14 cellular contexts compared by ENCODE assay signal in genomic region chr9:23551171-23551795, GRCh38.
A peak's percentile ranks its signal among the peaks of the same experiment; 100 is the strongest.
DNase-seq lines count a peak whose midpoint lies in the region; ATAC-seq and TF ChIP-seq lines count a peak whose summit lies in the region.
"Had no signal": no experiment of that assay in that cellular context is flagged by ENCODE, and none has a peak within 500 bp of the region (broad histone marks: within the 10 kb centered on the region; RNA-seq: fewer than 3 reads in every experiment).

No MANE protein-coding gene starts in this region.

- peaks cover 15 to 16% of the 10 kb centered on the region in 2 donors for H3K9me3 Mint-ChIP-seq in stimulated activated naive CD8-positive, alpha-beta T cell treated with anti-CD3 and anti-CD28 coated beads, Interleukin-15, amount 100 ng/mL, for 72 hours

- no peak overlapping the region for H3K4me3 ChIP-seq in WERI-Rb-1 (ENCODE audit: low read depth, low read length)
- H3K4me3 ChIP-seq in neuronal stem cell (ENCODE audit: low read length in 2 of 2) = no peak overlapping the region
- no peak overlapping the region for H3K4me3 ChIP-seq in brain microvascular endothelial cell (ENCODE audit: low read depth, low read length)
- H3K4me3 ChIP-seq: BLaER1 had no signal

- H3K4ac ChIP-seq in neuronal stem cell (ENCODE audit: low read length) = no peak overlapping the region

- no peak overlapping the region for H2BK12ac ChIP-seq in neuronal stem cell (ENCODE audit: low read length)

- DNase-seq in NCI-H2171 treated with DMSO at 0.1 percent for 48 hours (lab: John Stamatoyannopoulos, UW) (peak; percentile 24), NCI-H2171 (lab: John Stamatoyannopoulos, UW) (no peak), NCI-H1694 treated with DMSO at 0.1 percent for 48 hours (lab: John Stamatoyannopoulos, UW) (peak; percentile 87), WERI-Rb-1 (peak; percentile 52), neuronal stem cell (ENCODE audit: low spot score) (peak; percentile 12), brain microvascular endothelial cell (no peak)
- no peak for DNase-seq in stimulated activated naive CD8-positive, alpha-beta T cell treated with anti-CD3 and anti-CD28 coated beads, Interleukin-15, amount 100 ng/mL, for 72 hours
- DNase-seq: DMS153, EL, H7, NCI-H1436 had no signal

- no peak overlapping the region for H4K8ac ChIP-seq in neuronal stem cell (ENCODE audit: low read depth, low read length)

- H3K14ac ChIP-seq in neuronal stem cell (ENCODE audit: low read length) = no peak overlapping the region

- no peak overlapping the region for H3K9ac ChIP-seq in neuronal stem cell (ENCODE audit: low read depth, low read length, poor library complexity)
- H3K9ac ChIP-seq: BLaER1 had no signal

- H3K4me1 Mint-ChIP-seq in stimulated activated naive CD8-positive, alpha-beta T cell treated with anti-CD3 and anti-CD28 coated beads, Interleukin-15, amount 100 ng/mL, for 72 hours = no peaks in the 10 kb centered on the region

- H3K27ac Mint-ChIP-seq in stimulated activated naive CD8-positive, alpha-beta T cell treated with anti-CD3 and anti-CD28 coated beads, Interleukin-15, amount 100 ng/mL, for 72 hours = no peak overlapping the region

- no peak overlapping the region for H2BK15ac ChIP-seq in neuronal stem cell (ENCODE audit: low read length)

- H3K27me3 Mint-ChIP-seq in stimulated activated naive CD8-positive, alpha-beta T cell treated with anti-CD3 and anti-CD28 coated beads, Interleukin-15, amount 100 ng/mL, for 72 hours = no peaks in the 10 kb centered on the region

- H3K4me3 Mint-ChIP-seq in stimulated activated naive CD8-positive, alpha-beta T cell treated with anti-CD3 and anti-CD28 coated beads, Interleukin-15, amount 100 ng/mL, for 72 hours = no peak overlapping the region

- H2BK120ac ChIP-seq in neuronal stem cell (ENCODE audit: low read depth, low read length) = no peak overlapping the region

- H3K27ac ChIP-seq in WERI-Rb-1 (peak overlapping the region; percentile 44), neuronal stem cell (replicated peaks; ENCODE audit: low read length) (no peak overlapping the region), brain microvascular endothelial cell (no peak overlapping the region)
- H3K27ac ChIP-seq: 22Rv1, BLaER1 had no signal

- TF ChIP-seq CTCF in WERI-Rb-1 (IDR thresholded peaks at IDR 0.05; ENCODE audit: low read depth, low read length) = no peak
- TF ChIP-seq CTCF in brain microvascular endothelial cell (IDR thresholded peaks at IDR 0.05; ENCODE audit: low read depth, low read length, missing control alignments) = no peak

- no peak overlapping the region for H2AK5ac ChIP-seq in neuronal stem cell (ENCODE audit: low read depth, low read length)

- H3K36me3 ChIP-seq in WERI-Rb-1 = no peaks in the 10 kb centered on the region
- H3K36me3 ChIP-seq in neuronal stem cell (replicated peaks in 1 of 2; ENCODE audit: control insufficient read depth in 2 of 2, insufficient read depth in 2 of 2, low read length in 2 of 2) = no peaks in the 10 kb centered on the region
- H3K36me3 ChIP-seq in brain microvascular endothelial cell (replicated peaks) = no peaks in the 10 kb centered on the region
- H3K36me3 ChIP-seq: BLaER1 had no signal

- no CpG with 5 or more reads among the region's 6 CpGs for WGBS in neuronal stem cell (ENCODE audit: extremely low coverage in 2 of 2, insufficient read length in 2 of 2, insufficient replicate concordance in 1 of 2), 2 donors

- no peak overlapping the region for H3K18ac ChIP-seq in neuronal stem cell (ENCODE audit: low read length)

- ATAC-seq in GM18868 (IDR thresholded peaks at IDR 0.05; ENCODE audit: unreplicated experiment) = no peak
- no peak for ATAC-seq in stimulated activated naive CD8-positive, alpha-beta T cell treated with anti-CD3 and anti-CD28 coated beads, Interleukin-15, amount 100 ng/mL, for 72 hours

- H3K79me1 ChIP-seq in neuronal stem cell (ENCODE audit: low read depth, low read length) = no peaks in the 10 kb centered on the region

- H2BK5ac ChIP-seq in neuronal stem cell (ENCODE audit: low read length) = no peak overlapping the region

- peak overlapping the region; percentile 56 for H2AFZ ChIP-seq in neuronal stem cell (ENCODE audit: low read length)

- H3K23ac ChIP-seq in neuronal stem cell (ENCODE audit: low read depth, low read length, poor library complexity) = no peak overlapping the region

- in situ Hi-C loops in brain microvascular endothelial cell (cut with HindIII; ENCODE audit: low pct_ligation_motif_present, low sequenced_read_pairs) = no loop called here

- peaks cover 11 to 23% of the 10 kb centered on the region in 2 donors for H3K4me1 ChIP-seq in neuronal stem cell (ENCODE audit: control insufficient read depth in 2 of 2, insufficient read depth in 1 of 2, low read depth in 1 of 2, low read length in 2 of 2)
- H3K4me1 ChIP-seq: BLaER1 had no signal

- H3K27me3 ChIP-seq in WERI-Rb-1 (ENCODE audit: insufficient read depth, low read depth, severe bottlenecking) (no peaks in the 10 kb centered on the region), neuronal stem cell (ENCODE audit: control insufficient read depth in 3 of 3, insufficient read depth in 3 of 3, low read depth in 1 of 3, low read length in 3 of 3) (no peaks in the 10 kb centered on the region), brain microvascular endothelial cell (replicated peaks) (no peaks in the 10 kb centered on the region)
- H3K27me3 ChIP-seq: BLaER1 had no signal

- H4K91ac ChIP-seq in neuronal stem cell (ENCODE audit: low read depth, low read length, poor library complexity) = no peak overlapping the region

- H3K9me3 ChIP-seq in WERI-Rb-1 (ENCODE audit: severe bottlenecking) = no peaks in the 10 kb centered on the region
- no peaks in the 10 kb centered on the region for H3K9me3 ChIP-seq in neuronal stem cell (replicated peaks in 1 of 2; ENCODE audit: control insufficient read depth in 2 of 2, insufficient read depth in 1 of 2, low read depth in 1 of 2, low read length in 2 of 2)
- H3K9me3 ChIP-seq: BLaER1 had no signal

- H3K4me2 ChIP-seq in neuronal stem cell (ENCODE audit: insufficient read depth, low read length, poor library complexity, severe bottlenecking) = no peak overlapping the region
- H3K4me2 ChIP-seq: BLaER1 had no signal

Comparison
In these comparisons a context has a peak if more than half of its experiments do, and no peak if none do; other contexts are left out.
1. DNase-seq: peak in NCI-H2171 treated with DMSO at 0.1 percent for 48 hours (single experiment), NCI-H1694 treated with DMSO at 0.1 percent for 48 hours (single experiment), WERI-Rb-1 (single experiment) and neuronal stem cell (single experiment); none in NCI-H2171 (single experiment), brain microvascular endothelial cell (single experiment) and stimulated activated naive CD8-positive, alpha-beta T cell treated with anti-CD3 and anti-CD28 coated beads, Interleukin-15, amount 100 ng/mL, for 72 hours (0 of 2).